1 cellular context compared by ENCODE assay signal in the genomic region with DNA sequence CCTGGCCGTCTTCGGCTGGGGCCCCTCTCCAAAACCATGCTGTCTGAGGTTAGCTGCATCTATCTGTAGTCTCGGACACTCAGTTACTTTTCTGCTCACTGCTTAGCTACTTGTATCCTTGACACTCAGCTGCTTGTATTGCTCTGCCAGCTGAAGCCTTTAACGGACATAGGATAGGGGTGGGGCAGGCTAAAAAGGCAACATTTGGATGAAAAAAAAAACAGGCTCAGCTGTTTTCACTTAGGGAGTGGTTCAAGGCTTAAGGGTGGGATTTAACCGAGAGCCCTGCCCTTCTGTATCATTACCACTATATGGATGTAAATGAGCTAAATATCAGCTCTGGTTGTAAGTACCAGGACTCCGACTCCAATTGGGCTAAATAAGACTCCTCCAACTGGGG.
TF ChIP-seq lines count a peak whose summit lies in the region.

No MANE protein-coding gene starts in this region.

TF ChIP-seq in GM23338, 12 proteins besides CTCF, POLR2A, EP300 and RAD21 (continued from another document):
- TF ChIP-seq, protein P1, sequence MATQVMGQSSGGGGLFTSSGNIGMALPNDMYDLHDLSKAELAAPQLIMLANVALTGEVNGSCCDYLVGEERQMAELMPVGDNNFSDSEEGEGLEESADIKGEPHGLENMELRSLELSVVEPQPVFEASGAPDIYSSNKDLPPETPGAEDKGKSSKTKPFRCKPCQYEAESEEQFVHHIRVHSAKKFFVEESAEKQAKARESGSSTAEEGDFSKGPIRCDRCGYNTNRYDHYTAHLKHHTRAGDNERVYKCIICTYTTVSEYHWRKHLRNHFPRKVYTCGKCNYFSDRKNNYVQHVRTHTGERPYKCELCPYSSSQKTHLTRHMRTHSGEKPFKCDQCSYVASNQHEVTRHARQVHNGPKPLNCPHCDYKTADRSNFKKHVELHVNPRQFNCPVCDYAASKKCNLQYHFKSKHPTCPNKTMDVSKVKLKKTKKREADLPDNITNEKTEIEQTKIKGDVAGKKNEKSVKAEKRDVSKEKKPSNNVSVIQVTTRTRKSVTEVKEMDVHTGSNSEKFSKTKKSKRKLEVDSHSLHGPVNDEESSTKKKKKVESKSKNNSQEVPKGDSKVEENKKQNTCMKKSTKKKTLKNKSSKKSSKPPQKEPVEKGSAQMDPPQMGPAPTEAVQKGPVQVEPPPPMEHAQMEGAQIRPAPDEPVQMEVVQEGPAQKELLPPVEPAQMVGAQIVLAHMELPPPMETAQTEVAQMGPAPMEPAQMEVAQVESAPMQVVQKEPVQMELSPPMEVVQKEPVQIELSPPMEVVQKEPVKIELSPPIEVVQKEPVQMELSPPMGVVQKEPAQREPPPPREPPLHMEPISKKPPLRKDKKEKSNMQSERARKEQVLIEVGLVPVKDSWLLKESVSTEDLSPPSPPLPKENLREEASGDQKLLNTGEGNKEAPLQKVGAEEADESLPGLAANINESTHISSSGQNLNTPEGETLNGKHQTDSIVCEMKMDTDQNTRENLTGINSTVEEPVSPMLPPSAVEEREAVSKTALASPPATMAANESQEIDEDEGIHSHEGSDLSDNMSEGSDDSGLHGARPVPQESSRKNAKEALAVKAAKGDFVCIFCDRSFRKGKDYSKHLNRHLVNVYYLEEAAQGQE (IDR thresholded peaks at IDR 0.05; ENCODE audit: unreplicated experiment), result no peak
- TF ChIP-seq STAT1 (IDR thresholded peaks at IDR 0.05; ENCODE audit: unreplicated experiment) (no peak), ZNF331 (CRISPR knock-in tag; IDR thresholded peaks at IDR 0.05; ENCODE audit: low read depth) (no peak), EZH2 (IDR thresholded peaks at IDR 0.05; ENCODE audit: low read depth, unreplicated experiment) (no peak), JUNB (IDR thresholded peaks at IDR 0.05; ENCODE audit: unreplicated experiment) (no peak), NANOG (IDR thresholded peaks at IDR 0.05; ENCODE audit: borderline replicate concordance) (no peak)
- TF ChIP-seq, protein P2, sequence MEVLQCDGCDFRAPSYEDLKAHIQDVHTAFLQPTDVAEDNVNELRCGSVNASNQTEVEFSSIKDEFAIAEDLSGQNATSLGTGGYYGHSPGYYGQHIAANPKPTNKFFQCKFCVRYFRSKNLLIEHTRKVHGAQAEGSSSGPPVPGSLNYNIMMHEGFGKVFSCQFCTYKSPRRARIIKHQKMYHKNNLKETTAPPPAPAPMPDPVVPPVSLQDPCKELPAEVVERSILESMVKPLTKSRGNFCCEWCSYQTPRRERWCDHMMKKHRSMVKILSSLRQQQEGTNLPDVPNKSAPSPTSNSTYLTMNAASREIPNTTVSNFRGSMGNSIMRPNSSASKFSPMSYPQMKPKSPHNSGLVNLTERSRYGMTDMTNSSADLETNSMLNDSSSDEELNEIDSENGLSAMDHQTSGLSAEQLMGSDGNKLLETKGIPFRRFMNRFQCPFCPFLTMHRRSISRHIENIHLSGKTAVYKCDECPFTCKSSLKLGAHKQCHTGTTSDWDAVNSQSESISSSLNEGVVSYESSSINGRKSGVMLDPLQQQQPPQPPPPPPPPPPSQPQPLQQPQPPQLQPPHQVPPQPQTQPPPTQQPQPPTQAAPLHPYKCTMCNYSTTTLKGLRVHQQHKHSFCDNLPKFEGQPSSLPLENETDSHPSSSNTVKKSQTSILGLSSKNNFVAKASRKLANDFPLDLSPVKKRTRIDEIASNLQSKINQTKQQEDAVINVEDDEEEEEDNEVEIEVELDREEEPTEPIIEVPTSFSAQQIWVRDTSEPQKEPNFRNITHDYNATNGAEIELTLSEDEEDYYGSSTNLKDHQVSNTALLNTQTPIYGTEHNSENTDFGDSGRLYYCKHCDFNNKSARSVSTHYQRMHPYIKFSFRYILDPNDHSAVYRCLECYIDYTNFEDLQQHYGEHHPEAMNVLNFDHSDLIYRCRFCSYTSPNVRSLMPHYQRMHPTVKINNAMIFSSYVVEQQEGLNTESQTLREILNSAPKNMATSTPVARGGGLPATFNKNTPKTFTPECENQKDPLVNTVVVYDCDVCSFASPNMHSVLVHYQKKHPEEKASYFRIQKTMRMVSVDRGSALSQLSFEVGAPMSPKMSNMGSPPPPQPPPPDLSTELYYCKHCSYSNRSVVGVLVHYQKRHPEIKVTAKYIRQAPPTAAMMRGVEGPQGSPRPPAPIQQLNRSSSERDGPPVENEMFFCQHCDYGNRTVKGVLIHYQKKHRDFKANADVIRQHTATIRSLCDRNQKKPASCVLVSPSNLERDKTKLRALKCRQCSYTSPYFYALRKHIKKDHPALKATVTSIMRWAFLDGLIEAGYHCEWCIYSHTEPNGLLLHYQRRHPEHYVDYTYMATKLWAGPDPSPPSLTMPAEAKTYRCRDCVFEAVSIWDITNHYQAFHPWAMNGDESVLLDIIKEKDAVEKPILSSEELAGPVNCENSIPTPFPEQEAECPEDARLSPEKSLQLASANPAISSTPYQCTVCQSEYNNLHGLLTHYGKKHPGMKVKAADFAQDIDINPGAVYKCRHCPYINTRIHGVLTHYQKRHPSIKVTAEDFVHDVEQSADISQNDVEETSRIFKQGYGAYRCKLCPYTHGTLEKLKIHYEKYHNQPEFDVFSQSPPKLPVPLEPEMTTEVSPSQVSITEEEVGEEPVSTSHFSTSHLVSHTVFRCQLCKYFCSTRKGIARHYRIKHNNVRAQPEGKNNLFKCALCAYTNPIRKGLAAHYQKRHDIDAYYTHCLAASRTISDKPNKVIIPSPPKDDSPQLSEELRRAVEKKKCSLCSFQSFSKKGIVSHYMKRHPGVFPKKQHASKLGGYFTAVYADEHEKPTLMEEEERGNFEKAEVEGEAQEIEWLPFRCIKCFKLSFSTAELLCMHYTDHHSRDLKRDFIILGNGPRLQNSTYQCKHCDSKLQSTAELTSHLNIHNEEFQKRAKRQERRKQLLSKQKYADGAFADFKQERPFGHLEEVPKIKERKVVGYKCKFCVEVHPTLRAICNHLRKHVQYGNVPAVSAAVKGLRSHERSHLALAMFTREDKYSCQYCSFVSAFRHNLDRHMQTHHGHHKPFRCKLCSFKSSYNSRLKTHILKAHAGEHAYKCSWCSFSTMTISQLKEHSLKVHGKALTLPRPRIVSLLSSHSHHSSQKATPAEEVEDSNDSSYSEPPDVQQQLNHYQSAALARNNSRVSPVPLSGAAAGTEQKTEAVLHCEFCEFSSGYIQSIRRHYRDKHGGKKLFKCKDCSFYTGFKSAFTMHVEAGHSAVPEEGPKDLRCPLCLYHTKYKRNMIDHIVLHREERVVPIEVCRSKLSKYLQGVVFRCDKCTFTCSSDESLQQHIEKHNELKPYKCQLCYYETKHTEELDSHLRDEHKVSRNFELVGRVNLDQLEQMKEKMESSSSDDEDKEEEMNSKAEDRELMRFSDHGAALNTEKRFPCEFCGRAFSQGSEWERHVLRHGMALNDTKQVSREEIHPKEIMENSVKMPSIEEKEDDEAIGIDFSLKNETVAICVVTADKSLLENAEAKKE (CRISPR knock-in tag; IDR thresholded peaks at IDR 0.05), result no peak
